ENCODE assay signal across 7 cellular contexts in the genomic region with DNA sequence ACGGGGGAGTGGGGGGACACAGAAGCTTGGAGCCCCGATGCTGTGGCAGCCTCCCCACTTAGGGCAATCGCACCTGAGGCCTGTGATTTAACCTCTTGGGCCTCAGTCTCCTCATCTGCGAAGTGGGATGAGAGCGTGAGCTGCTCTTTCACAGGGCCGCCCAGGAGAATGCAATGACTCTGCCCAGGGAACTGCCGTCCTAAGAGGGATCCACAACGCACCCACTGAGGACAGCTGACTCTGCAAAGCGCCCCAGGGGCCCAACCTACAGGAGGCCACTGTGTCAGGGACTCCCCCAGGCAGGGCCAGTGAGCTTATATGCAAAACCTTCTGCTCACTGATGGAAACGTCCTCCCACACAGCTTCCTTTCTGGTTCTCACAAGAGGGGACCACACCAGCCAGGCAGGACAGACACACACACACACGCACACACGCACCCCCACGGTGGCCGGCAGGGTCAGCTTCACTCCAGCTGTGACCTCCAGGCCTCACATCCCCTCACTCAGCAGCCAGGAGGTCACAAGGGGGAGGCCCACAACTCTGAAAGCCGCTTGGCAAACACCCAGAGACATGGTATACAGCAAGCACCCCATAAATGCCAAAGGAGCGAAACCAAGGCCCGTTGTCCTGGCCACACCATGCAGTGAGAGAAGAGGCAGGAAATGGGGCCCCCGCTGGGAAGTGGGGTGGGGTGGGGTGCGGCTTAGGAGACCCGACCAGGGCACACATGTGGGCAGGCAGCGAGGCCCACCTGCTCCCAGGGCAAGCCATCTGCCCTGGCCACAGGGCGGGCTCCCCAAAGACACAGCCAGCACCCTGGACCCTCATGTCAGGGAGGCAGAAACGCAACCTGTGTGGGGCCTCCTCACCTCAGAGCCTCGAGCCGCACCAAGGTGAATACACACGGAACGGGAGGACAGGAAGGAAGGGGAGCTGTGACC.
DNase-seq lines count a peak whose midpoint lies in the region; ATAC-seq and TF ChIP-seq lines count a peak whose summit lies in the region.

No MANE protein-coding gene starts in this region.

- TF ChIP-seq POLR2A in sigmoid colon (IDR thresholded peaks at IDR 0.05): no peak

- peaks cover 0 to 34% (median 7%) of the 10 kb centered on the region in 4 donors for H3K36me3 ChIP-seq in sigmoid colon

- WGBS in sigmoid colon, 2 donors: 62 to 79% methylated on average over 27 of the region's 27 CpGs

- H3K4me3 ChIP-seq in sigmoid colon: no peak overlapping the region

- DNase-seq in activated CD8-positive, alpha-beta memory T cell treated with anti-CD3 and anti-CD28 coated beads for 24 hours: peak; percentile 81
- DNase-seq in stimulated activated CD4-positive, alpha-beta T cell treated with anti-CD3 and anti-CD28 coated beads, Interleukin-2, amount 100 ng/mL, for 48 hours: peak; percentile 30 to 49
- DNase-seq in sigmoid colon: no peak
- DNase-seq in SIG-M5 (lab: John Stamatoyannopoulos, UW): no peak
- DNase-seq in hepatic stellate cell (ENCODE audit: low spot score): no peak

- intact Hi-C loops in sigmoid colon (cut with DNase I): no loop called here

- no peak for TF ChIP-seq CTCF in sigmoid colon (IDR thresholded peaks at IDR 0.05)

- H3K4me1 ChIP-seq in sigmoid colon: peaks cover 0 to 70% (median 51%) of the 10 kb centered on the region in 4 donors

- H3K27me3 ChIP-seq in sigmoid colon: no peaks in the 10 kb centered on the region

- no peak for TF ChIP-seq EP300 in sigmoid colon (IDR thresholded peaks at IDR 0.05)

- peak overlapping the region in 2 of 4 donors; percentile 13 to 25 for H3K27ac ChIP-seq in sigmoid colon

- ATAC-seq in GM19328 (IDR thresholded peaks at IDR 0.05; ENCODE audit: unreplicated experiment): peak; percentile 93
- peak; percentile 94 for ATAC-seq in HG03060 (IDR thresholded peaks at IDR 0.05; ENCODE audit: low read depth, unreplicated experiment)

- H3K9me3 ChIP-seq in sigmoid colon: no peaks in the 10 kb centered on the region

Comparison
In these comparisons a context has a peak if more than half of its experiments do, and no peak if none do; other contexts are left out.
1. DNase-seq: peak in activated CD8-positive, alpha-beta memory T cell treated with anti-CD3 and anti-CD28 coated beads for 24 hours (single experiment) and stimulated activated CD4-positive, alpha-beta T cell treated with anti-CD3 and anti-CD28 coated beads, Interleukin-2, amount 100 ng/mL, for 48 hours (2 of 2); none in sigmoid colon (single experiment), SIG-M5 (single experiment) and hepatic stellate cell (single experiment).